Comparison of ENCODE assay signal across 10 cellular contexts in the genomic region with DNA sequence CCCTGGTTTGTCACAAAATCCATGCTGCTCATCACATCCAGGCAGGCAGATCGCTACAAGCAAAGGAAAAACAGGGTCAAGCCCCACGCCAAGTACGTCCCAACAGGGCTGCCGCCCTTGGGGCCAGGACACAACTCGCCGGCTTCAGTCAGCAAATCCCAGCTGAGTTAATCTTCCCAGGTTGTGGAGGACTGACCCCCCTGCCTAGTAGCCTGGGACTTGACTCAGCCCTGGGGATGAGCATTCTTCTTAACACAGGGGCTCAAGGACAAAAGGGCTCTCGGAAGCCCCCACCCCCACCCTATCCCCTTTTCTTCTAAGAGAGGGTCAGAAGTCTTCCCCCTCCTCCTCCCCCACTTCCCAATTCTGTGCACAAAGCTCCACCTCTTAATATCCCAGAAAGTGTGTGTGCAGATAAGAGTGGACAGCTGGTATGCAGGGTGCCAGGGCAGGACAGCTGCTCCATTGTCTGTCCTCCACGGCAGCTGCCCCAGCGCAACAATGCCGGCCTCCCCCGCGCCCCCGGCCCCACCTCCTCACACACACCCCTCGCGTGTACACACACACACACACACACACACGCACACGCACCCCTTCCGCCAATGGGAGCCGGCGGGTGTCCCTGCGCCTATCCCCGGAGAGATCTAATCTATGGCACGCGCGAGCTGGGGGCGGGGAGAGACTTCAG. TPM values are rescaled to one million over a fixed set of nuclear protein-coding genes. Genes with fewer than 3 reads are reported as not detected.
DNase-seq lines count a peak whose midpoint lies in the region; ATAC-seq, FAIRE-seq and TF ChIP-seq lines count a peak whose summit lies in the region.
"Had no signal": no experiment of that assay in that cellular context is flagged by ENCODE, and none has a peak within 500 bp of the region (broad histone marks: within the 10 kb centered on the region; RNA-seq: fewer than 3 reads in every experiment).

No MANE protein-coding gene starts in this region.

- no peaks in the 10 kb centered on the region for H3K9me3 ChIP-seq in K562 (replicated peaks; ENCODE audit: control insufficient read depth, insufficient read depth, low read depth, low read length)

- no peak for TF ChIP-seq RAD21 in K562 (CRISPR knock-in tag; conservative IDR thresholded peaks at IDR 0.05 in 1 of 2, IDR thresholded peaks at IDR 0.05 in 1 of 2)

- H3K36me3 ChIP-seq in K562 (ENCODE audit: control insufficient read depth, insufficient read depth, low read length): no peaks in the 10 kb centered on the region

- under 1% methylated on average over 25 of the region's 26 CpGs for WGBS in K562 (ENCODE audit: insufficient coverage, low coverage, missing lambda C conversion rate)

- intact Hi-C loops in K562 (cut with micrococcal nuclease): no loop called here

- no peak for TF ChIP-seq POLR2A in K562 (conservative IDR thresholded peaks at IDR 0.05)

- no peak overlapping the region for H3K4me3 ChIP-seq in K562

- POLR2A ChIA-PET in K562 (lab: Yijun Ruan, JAX): interaction anchor here (0.6 to 1.1 kb wide), 2 partner anchors 64 to 143 kb away, joined by 3 read pairs; no protein-coding TSS in a partner anchor

- H3K9me1 ChIP-seq in K562 (ENCODE audit: control insufficient read depth, insufficient read depth, low read length): no peaks in the 10 kb centered on the region

- H4K20me1 ChIP-seq in K562 (replicated peaks; ENCODE audit: control insufficient read depth, insufficient read depth, low read length): peaks cover 21% of the 10 kb centered on the region

- no TSS peak for BruUV-seq in K562 (replicated peaks; lab: Mats Ljungman, UMichigan)

- peak; percentile 54 for DNase-seq in DMS153 (lab: John Stamatoyannopoulos, UW)
- no peak for DNase-seq in DMS153 treated with DMSO at 0.1 percent for 48 hours (lab: John Stamatoyannopoulos, UW; ENCODE audit: unreplicated experiment)
- DNase-seq in K562 (ENCODE audit: extremely low read depth in 1 of 4, low spot score in 3 of 4): peak; percentile 34 to 76 (median 57)
- DNase-seq in left kidney (ENCODE audit: low read depth, low spot score): peak; percentile 87
- DNase-seq in activated naive CD4-positive, alpha-beta T cell treated with anti-CD3 and anti-CD28 coated beads, Interleukin-2, amount 50 U/mL, for 16 hours: no peak
- DNase-seq: SIG-M5 had no signal

- in situ Hi-C loops in K562 (cut with MboI): no loop called here

- H3K27ac ChIP-seq in K562 (ENCODE audit: extremely low read depth, low read depth, low read length) (no peak overlapping the region), temporal lobe (ENCODE audit: low read depth, low read length) (peak overlapping the region; percentile 92)
- H3K27ac ChIP-seq: 22Rv1 had no signal

- no peak for TF ChIP-seq CTCF in K562 (IDR thresholded peaks at IDR 0.05 in 2 of 3, conservative IDR thresholded peaks at IDR 0.05 in 1 of 3; ENCODE audit: insufficient read depth in 2 of 3, low read depth in 1 of 3, low read length in 3 of 3)

- H3K9ac ChIP-seq in K562 (ENCODE audit: insufficient read depth in 1 of 2, low read depth in 2 of 2, low read length in 2 of 2): no peak overlapping the region

- no peak for FAIRE-seq in K562 (lab: Jason Lieb, UNC)

- peaks cover 66 to 96% of the 10 kb centered on the region in 2 experiments for H3K27me3 ChIP-seq in K562 (ENCODE audit: control insufficient read depth in 2 of 2, insufficient read depth in 2 of 2, low read length in 2 of 2)

- H3K4me2 ChIP-seq in K562 (ENCODE audit: insufficient read depth, low read length): no peak overlapping the region

- no peak overlapping the region for H2AFZ ChIP-seq in K562 (ENCODE audit: low read depth, low read length)

- H3K4me1 ChIP-seq in K562 (replicated peaks in 1 of 2; ENCODE audit: control insufficient read depth in 2 of 2, insufficient read depth in 2 of 2, low read length in 2 of 2): peaks cover 0 to 48% of the 10 kb centered on the region in 2 experiments; a peak in 3 of 5 replicates

- no peak for TF ChIP-seq EP300 in K562 (IDR thresholded peaks at IDR 0.05; ENCODE audit: low read length)

- no peaks in the 10 kb centered on the region for H3K79me2 ChIP-seq in K562 (ENCODE audit: control insufficient read depth, insufficient read depth, low read length)

- CTCF ChIA-PET in K562 (lab: Yijun Ruan, JAX; ENCODE audit: low intra/inter-chr PET ratio): no interaction called here

- peak; percentile 63 for ATAC-seq in K562
- ATAC-seq in GM18868 (IDR thresholded peaks at IDR 0.05; ENCODE audit: unreplicated experiment): no peak
- ATAC-seq in HG02938 (IDR thresholded peaks at IDR 0.05; ENCODE audit: unreplicated experiment): no peak

TF ChIP-seq in K562, 482 proteins besides CTCF, POLR2A, EP300 and RAD21 (continues in another document):
- TF ChIP-seq NFYB (IDR thresholded peaks at IDR 0.05; ENCODE audit: extremely low read depth, insufficient read length) (peak; percentile 7), EGR1 (conservative IDR thresholded peaks at IDR 0.05) (peak; percentile 21; the same call in 1 of the 2 replicates), CREM (IDR thresholded peaks at IDR 0.05; ENCODE audit: low read depth) (0 out of 2 replicates have a peak, but pooled peaks have one; percentile 39), MAZ (CRISPR knock-in tag; conservative IDR thresholded peaks at IDR 0.05 in 1 of 2, IDR thresholded peaks at IDR 0.05 in 1 of 2) (peak in 1 of 2 experiments; percentile 30; a peak in 1 of 4 replicates), DNMT1 (IDR thresholded peaks at IDR 0.05) (no peak), TAL1 (IDR thresholded peaks at IDR 0.05) (no peak)
- TF ChIP-seq, protein P1, sequence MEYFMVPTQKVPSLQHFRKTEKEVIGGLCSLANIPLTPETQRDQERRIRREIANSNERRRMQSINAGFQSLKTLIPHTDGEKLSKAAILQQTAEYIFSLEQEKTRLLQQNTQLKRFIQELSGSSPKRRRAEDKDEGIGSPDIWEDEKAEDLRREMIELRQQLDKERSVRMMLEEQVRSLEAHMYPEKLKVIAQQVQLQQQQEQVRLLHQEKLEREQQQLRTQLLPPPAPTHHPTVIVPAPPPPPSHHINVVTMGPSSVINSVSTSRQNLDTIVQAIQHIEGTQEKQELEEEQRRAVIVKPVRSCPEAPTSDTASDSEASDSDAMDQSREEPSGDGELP (CRISPR knock-in tag; IDR thresholded peaks at IDR 0.05; ENCODE audit: borderline replicate concordance): peak; percentile 27; the same call in 1 of the 2 replicates
- TF ChIP-seq, protein P2, sequence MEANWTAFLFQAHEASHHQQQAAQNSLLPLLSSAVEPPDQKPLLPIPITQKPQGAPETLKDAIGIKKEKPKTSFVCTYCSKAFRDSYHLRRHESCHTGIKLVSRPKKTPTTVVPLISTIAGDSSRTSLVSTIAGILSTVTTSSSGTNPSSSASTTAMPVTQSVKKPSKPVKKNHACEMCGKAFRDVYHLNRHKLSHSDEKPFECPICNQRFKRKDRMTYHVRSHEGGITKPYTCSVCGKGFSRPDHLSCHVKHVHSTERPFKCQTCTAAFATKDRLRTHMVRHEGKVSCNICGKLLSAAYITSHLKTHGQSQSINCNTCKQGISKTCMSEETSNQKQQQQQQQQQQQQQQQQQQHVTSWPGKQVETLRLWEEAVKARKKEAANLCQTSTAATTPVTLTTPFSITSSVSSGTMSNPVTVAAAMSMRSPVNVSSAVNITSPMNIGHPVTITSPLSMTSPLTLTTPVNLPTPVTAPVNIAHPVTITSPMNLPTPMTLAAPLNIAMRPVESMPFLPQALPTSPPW (CRISPR knock-in tag; IDR thresholded peaks at IDR 0.05): peak; percentile 79
- TF ChIP-seq, protein P3, sequence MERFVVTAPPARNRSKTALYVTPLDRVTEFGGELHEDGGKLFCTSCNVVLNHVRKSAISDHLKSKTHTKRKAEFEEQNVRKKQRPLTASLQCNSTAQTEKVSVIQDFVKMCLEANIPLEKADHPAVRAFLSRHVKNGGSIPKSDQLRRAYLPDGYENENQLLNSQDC (CRISPR knock-in tag; IDR thresholded peaks at IDR 0.05): no peak

RNA-seq across cellular contexts. Expression of a gene that starts 4.5 kb away (rescaled TPM):
- total RNA-seq in K562 (2011; cell fraction: chromatin; rRNA removed; ENCODE audit: low replicate concordance): not detected in 2 replicates
- not detected in 2 replicates for total RNA-seq in K562 (2011; cell fraction: nucleolus; rRNA removed)
- total RNA-seq in K562 (2011; cell fraction: nucleoplasm; rRNA removed): not detected in 2 replicates
- not detected in 2 replicates for total RNA-seq in K562 (2014; rRNA removed)
- not detected in 2 replicates for total RNA-seq in K562 (2014; rRNA removed; fragmentation: Illumina TruSeq; extraction: Trizol)
- not detected in 2 replicates for total RNA-seq in K562 (2015; rRNA removed; fragmentation: Illumina TruSeq; extraction: Trizol)
- total RNA-seq in K562 (2021): not detected in 2 replicates
- not detected in 2 replicates for polyA plus RNA-seq in K562 (2011; rRNA removed)
- polyA plus RNA-seq in K562 (2011; cell fraction: cytosol; rRNA removed): 0.03 TPM in 1 of 2 replicates, not detected in the other
- polyA plus RNA-seq in K562 (2011; cell fraction: nucleus; rRNA removed): not detected in 2 replicates
- polyA plus RNA-seq in K562 (2012): 0.03 TPM in 1 of 2 replicates, not detected in the other
- polyA plus RNA-seq in K562 (2014; fragmentation: Illumina TruSeq; extraction: Trizol): not detected in 2 replicates
- not detected for polyA plus RNA-seq in K562 (2014; fragmentation: Nextera tagmentation; extraction: Ambion mirVana)
- polyA plus RNA-seq in K562 (2014; rRNA removed): not detected in 2 replicates
- polyA minus RNA-seq in K562 (2011; rRNA and poly(A)+ RNA removed): not detected in 2 replicates
- not detected in 2 replicates for polyA minus RNA-seq in K562 (2011; cell fraction: cytosol; rRNA and poly(A)+ RNA removed)
- not detected in 2 replicates for polyA minus RNA-seq in K562 (2011; cell fraction: nucleus; rRNA and poly(A)+ RNA removed)
- 9.1 TPM for total RNA-seq in temporal lobe

RNA-seq across cellular contexts. Expression of a gene that starts 20.2 kb away (rescaled TPM):
- total RNA-seq in K562 (2011; cell fraction: chromatin; rRNA removed; ENCODE audit: low replicate concordance): 43.4 and 80.5 TPM in 2 replicates
- 21.2 and 24.1 TPM in 2 replicates for total RNA-seq in K562 (2011; cell fraction: nucleolus; rRNA removed)
- total RNA-seq in K562 (2011; cell fraction: nucleoplasm; rRNA removed): 25.9 and 29.8 TPM in 2 replicates
- total RNA-seq in K562 (2014; rRNA removed) (9.4 and 12.2 TPM in 2 replicates), K562 (2014; rRNA removed; fragmentation: Illumina TruSeq; extraction: Trizol) (15.1 and 16.4 TPM in 2 replicates), K562 (2015; rRNA removed; fragmentation: Illumina TruSeq; extraction: Trizol) (12.8 and 12.9 TPM in 2 replicates), K562 (2021) (22.6 and 23.0 TPM in 2 replicates), temporal lobe (36.4 TPM)
- polyA plus RNA-seq in K562 (2011; rRNA removed) (16.6 and 16.9 TPM in 2 replicates), K562 (2014; fragmentation: Illumina TruSeq; extraction: Trizol) (19.9 and 21.3 TPM in 2 replicates), K562 (2014; fragmentation: Nextera tagmentation; extraction: Ambion mirVana) (1 to 10 TPM; 3.5 to 5.5 TPM), K562 (2014; rRNA removed) (14.7 and 14.8 TPM in 2 replicates)
- 11.3 and 12.0 TPM in 2 replicates for polyA plus RNA-seq in K562 (2011; cell fraction: cytosol; rRNA removed)
- 24.9 and 30.9 TPM in 2 replicates for polyA plus RNA-seq in K562 (2011; cell fraction: nucleus; rRNA removed)
- 11.9 and 18.1 TPM in 2 replicates for polyA plus RNA-seq in K562 (2012)
- polyA minus RNA-seq in K562 (2011; rRNA and poly(A)+ RNA removed): 38.8 and 43.3 TPM in 2 replicates
- 12.5 and 17.4 TPM in 2 replicates for polyA minus RNA-seq in K562 (2011; cell fraction: cytosol; rRNA and poly(A)+ RNA removed)
- polyA minus RNA-seq in K562 (2011; cell fraction: nucleus; rRNA and poly(A)+ RNA removed): 23.7 and 38.2 TPM in 2 replicates

Comparison
In these comparisons a context has a peak if more than half of its experiments do, and no peak if none do; other contexts are left out.
1. DNase-seq: peak in DMS153 (single experiment), K562 (4 of 4) and left kidney (single experiment); none in DMS153 treated with DMSO at 0.1 percent for 48 hours (single experiment) and activated naive CD4-positive, alpha-beta T cell treated with anti-CD3 and anti-CD28 coated beads, Interleukin-2, amount 50 U/mL, for 16 hours (single experiment).